ENCODE assay signal across 1 cellular context in the genomic region with DNA sequence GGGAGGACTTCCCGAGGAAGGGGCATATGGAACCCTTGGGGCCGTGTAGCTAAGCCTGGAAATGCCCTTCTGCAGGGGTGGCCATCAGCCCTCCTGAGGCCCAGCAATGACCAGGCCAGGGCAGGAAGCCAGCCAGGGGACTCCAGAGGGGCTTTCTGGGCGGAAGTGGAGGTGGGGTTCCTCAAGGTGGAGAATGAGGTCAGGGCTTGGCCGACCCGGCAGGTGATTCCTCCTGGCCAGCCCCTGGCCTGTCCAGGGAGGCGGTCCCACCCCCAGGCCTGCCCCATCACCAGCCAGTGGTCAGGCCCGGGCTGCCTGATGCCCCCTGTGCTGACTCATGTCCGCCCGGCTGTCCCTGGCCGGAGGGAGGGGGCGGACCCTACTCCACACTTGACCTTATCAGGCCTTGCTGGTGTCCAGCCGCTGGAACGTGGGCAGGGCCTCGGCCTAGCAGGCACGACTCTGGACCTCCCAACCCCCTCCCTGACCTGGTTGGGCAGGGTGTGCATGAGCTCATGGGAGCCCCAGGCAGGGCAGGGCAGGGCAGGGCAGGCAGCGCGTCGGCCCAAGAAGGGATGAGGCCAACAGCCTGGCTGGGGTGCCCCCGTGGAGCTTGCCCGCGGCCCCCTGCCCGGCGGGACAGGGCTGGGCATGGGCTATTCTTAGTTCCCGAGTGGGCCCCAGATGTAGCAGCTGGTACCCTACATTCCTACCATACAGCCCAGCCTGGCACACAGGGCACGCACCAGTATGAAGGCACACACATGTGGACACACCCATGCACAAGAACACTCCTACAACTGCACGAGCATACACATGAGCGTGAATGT.
TF ChIP-seq lines count a peak whose summit lies in the region.

No MANE protein-coding gene starts in this region.

TF ChIP-seq in endothelial cell of umbilical vein, 7 proteins besides CTCF, POLR2A, EP300 and RAD21:
- TF ChIP-seq GATA2 (IDR thresholded peaks at IDR 0.05; ENCODE audit: insufficient read depth, insufficient read length, low read depth, low read length) (peak; percentile 50), FOS (IDR thresholded peaks at IDR 0.05; ENCODE audit: borderline replicate concordance, insufficient read depth, low read length) (peak; percentile 88), POLR2AphosphoS5 (IDR thresholded peaks at IDR 0.05; ENCODE audit: insufficient read depth, low read depth, low read length) (peak; percentile 78), JUN (IDR thresholded peaks at IDR 0.05; ENCODE audit: borderline replicate concordance, insufficient read depth, insufficient read length, low read depth) (peak; percentile 46), EZH2 (IDR thresholded peaks at IDR 0.05; ENCODE audit: borderline replicate concordance, low read depth, low read length, severe bottlenecking) (no peak), MYC (IDR thresholded peaks at IDR 0.05; ENCODE audit: low read depth, low read length) (peak; percentile 84)
- TF ChIP-seq, protein P1, sequence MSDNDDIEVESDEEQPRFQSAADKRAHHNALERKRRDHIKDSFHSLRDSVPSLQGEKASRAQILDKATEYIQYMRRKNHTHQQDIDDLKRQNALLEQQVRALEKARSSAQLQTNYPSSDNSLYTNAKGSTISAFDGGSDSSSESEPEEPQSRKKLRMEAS (IDR thresholded peaks at IDR 0.05; ENCODE audit: insufficient read depth, insufficient read length) = peak; percentile 42
